In the genomic region with DNA sequence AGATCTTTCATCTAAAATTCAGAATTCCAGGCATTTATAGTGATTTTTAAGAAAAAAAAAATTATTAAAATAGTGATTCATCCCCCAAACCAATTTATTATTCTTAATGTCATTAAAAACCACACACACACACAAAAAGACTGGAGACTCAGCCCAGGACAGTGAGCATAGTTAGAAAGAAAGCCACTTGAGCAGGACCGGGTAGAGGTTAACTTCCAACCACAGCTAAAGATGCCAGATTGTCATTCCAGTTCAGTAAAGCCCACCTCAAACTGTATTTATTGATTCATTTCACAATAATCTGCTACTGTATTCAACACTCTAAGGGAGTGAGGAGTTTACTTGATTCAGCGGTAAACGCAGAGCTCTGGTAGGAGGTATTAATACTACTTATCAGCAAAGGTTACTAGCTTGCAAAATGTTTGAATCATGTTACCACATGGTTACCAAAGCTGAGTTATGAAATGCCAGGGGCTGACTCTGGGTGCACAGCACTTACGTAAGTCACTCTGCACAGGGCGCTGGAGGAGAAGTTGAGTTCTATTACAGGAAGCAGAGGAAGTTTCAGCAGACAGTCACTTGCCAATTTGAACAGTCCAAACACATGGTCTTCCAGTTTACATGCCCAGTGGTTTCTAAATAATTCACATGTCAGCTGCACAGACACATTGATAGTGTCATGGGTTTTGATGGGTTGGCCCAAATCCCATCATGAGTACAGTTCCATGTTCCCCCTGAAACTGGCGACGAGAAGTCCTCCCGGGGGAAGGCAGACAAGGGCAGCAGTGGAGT, we compare ENCODE assay signal across 8 cellular contexts.
DNase-seq lines count a peak whose midpoint lies in the region; ATAC-seq and TF ChIP-seq lines count a peak whose summit lies in the region.

No MANE protein-coding gene starts in this region.

- H3K4me1 Mint-ChIP-seq in endothelial cell (ENCODE audit: unreplicated experiment): no peaks in the 10 kb centered on the region

- no peaks in the 10 kb centered on the region for H3K36me3 Mint-ChIP-seq in endothelial cell (ENCODE audit: low read depth, unreplicated experiment)

- in situ Hi-C loops in GM13976 (cut with MboI; ENCODE audit: low sequenced_read_pairs, unreplicated experiment): no loop called here

- CTCF ChIA-PET in GM10248 (lab: Yijun Ruan, JAX): interaction anchor here (1.1 kb wide), 1 partner anchor 11 kb away, joined by 3 read pairs; no protein-coding TSS in a partner anchor

- H3K9me3 Mint-ChIP-seq in endothelial cell (ENCODE audit: unreplicated experiment): no peaks in the 10 kb centered on the region

- no peak for TF ChIP-seq CTCF in GM12865 (IDR thresholded peaks at IDR 0.05; ENCODE audit: insufficient read depth, low read depth, low read length, missing control alignments)
- TF ChIP-seq CTCF in GM13976 (IDR thresholded peaks at IDR 0.05; ENCODE audit: borderline replicate concordance, control extremely low read depth, extremely low read depth, insufficient read depth, missing control alignments): no peak
- no peak for TF ChIP-seq CTCF in GM10248 (IDR thresholded peaks at IDR 0.05; ENCODE audit: control extremely low read depth, extremely low read depth, low read depth, missing control alignments)
- no peak for TF ChIP-seq CTCF in endothelial cell (IDR thresholded peaks at IDR 0.05; ENCODE audit: unreplicated experiment)

- no peaks in the 10 kb centered on the region for H3K27me3 Mint-ChIP-seq in endothelial cell (ENCODE audit: unreplicated experiment)

- intact Hi-C loops in cardiac septum (cut with DNase I): no loop called here

- no peak overlapping the region for H3K4me3 ChIP-seq in GM12865 (ENCODE audit: low read depth, low read length)
- H3K4me3 ChIP-seq in skeletal muscle cell (ENCODE audit: low read depth, low read length): no peak overlapping the region

- no peak overlapping the region for H3K4me3 Mint-ChIP-seq in endothelial cell (ENCODE audit: unreplicated experiment)

- H3K27ac Mint-ChIP-seq in endothelial cell (ENCODE audit: unreplicated experiment): no peak overlapping the region

- POLR2A ChIA-PET in GM10248 (lab: Yijun Ruan, JAX): no interaction called here

- ATAC-seq in GM19395 (IDR thresholded peaks at IDR 0.05; ENCODE audit: unreplicated experiment): no peak

- DNase-seq in GM12865 (ENCODE audit: low read depth) (peak; percentile 12), SKM-1 (lab: John Stamatoyannopoulos, UW; ENCODE audit: unreplicated experiment) (peak; percentile 85), cardiac septum (ENCODE audit: low spot score) (peak; percentile 84), skeletal muscle cell (ENCODE audit: low read depth) (peak; percentile 83), GM13976 (ENCODE audit: low spot score) (no peak), GM10248 (ENCODE audit: extremely low spot score) (no peak), endothelial cell (ENCODE audit: low spot score) (no peak)

Comparison
In these comparisons a context has a peak if more than half of its experiments do, and no peak if none do; other contexts are left out.
1. DNase-seq: peak in GM12865 (single experiment), SKM-1 (single experiment), cardiac septum (single experiment) and skeletal muscle cell (single experiment); none in GM13976 (single experiment), GM10248 (single experiment) and endothelial cell (single experiment).